ENCODE assay signal across 8 cellular contexts in the genomic region with DNA sequence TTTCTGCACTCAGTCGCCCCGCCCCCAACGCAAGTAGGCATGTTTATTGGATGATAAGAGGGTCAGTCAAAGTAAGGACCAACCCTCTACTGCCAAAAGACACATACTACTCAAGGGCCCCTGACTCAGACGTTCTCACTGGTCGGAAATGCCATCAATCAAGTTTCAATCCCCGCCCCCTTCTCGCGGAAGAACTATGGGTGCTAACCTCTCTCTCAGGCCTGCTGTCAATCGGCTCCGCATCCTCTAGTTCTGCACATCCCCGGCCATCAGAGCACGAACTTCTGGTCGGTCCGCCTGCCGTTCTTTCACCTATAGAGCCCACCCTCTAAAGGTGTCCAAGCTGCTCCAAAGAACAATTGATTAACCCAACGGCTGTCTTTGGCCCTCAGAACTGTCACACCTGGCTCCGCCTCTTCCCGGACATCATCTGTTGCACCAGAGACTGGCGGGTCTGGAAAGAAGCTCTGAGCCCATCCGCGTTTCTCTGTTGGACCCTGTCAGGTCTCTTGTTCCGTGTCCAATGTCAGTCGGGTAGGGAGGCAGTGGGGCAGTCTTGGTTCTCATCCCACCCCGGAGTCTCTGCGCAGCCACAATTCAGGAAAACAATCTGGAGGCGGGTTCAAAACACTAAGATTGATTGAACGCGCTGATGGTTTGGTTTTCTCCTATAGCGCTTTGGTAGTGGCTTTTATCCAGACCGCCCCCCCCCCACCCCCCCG. TPM values are rescaled to one million over a fixed set of nuclear protein-coding genes. Genes with fewer than 3 reads are reported as not detected.
A peak's percentile ranks its signal among the peaks of the same experiment; 100 is the strongest.
DNase-seq lines count a peak whose midpoint lies in the region; ATAC-seq lines count a peak whose summit lies in the region.

No MANE protein-coding gene starts in this region.

- H3K56ac ChIP-seq in mesendoderm (ENCODE audit: low read length): peak overlapping the region; percentile 73

- H3K9ac ChIP-seq in endocrine pancreas (ENCODE audit: control insufficient read depth, insufficient read depth, low read length) (peak overlapping the region; percentile 54), mesendoderm (ENCODE audit: low read length) (peak overlapping the region; percentile 63)

- no peak overlapping the region for H2BK5ac ChIP-seq in mesendoderm (ENCODE audit: low read length)

- H3K23ac ChIP-seq in mesendoderm (ENCODE audit: low read length): no peak overlapping the region

- peak overlapping the region; percentile 30 for H3K4me3 ChIP-seq in endocrine pancreas (ENCODE audit: control insufficient read depth, insufficient read depth, low read length)
- H3K4me3 ChIP-seq in mesendoderm (ENCODE audit: low read length): peak overlapping the region; percentile 60

- H3K27ac ChIP-seq in mesendoderm (ENCODE audit: low read depth, low read length): no peak overlapping the region

- no peak overlapping the region for H3K18ac ChIP-seq in mesendoderm (ENCODE audit: low read length)

- H4K8ac ChIP-seq in mesendoderm (ENCODE audit: low read depth, low read length): no peak overlapping the region

- no peaks in the 10 kb centered on the region for H3K79me1 ChIP-seq in mesendoderm (ENCODE audit: low read length)

- H3K9me3 ChIP-seq in endocrine pancreas (ENCODE audit: control insufficient read depth, low read length): no peaks in the 10 kb centered on the region

- H3K4me2 ChIP-seq in mesendoderm (ENCODE audit: low read length): peak overlapping the region; percentile 67

- no peaks in the 10 kb centered on the region for H3K79me2 ChIP-seq in mesendoderm (ENCODE audit: control insufficient read depth, insufficient read depth, low read length)

- H3K36me3 ChIP-seq in endocrine pancreas (ENCODE audit: control insufficient read depth, insufficient read depth, low read length) (no peaks in the 10 kb centered on the region), mesendoderm (ENCODE audit: control insufficient read depth, insufficient read depth, low read length) (no peaks in the 10 kb centered on the region)

- no peaks in the 10 kb centered on the region for H3K27me3 ChIP-seq in endocrine pancreas (ENCODE audit: control insufficient read depth, insufficient read depth, low read length)
- no peaks in the 10 kb centered on the region for H3K27me3 ChIP-seq in mesendoderm (ENCODE audit: insufficient read depth, low read length, poor library complexity)

- ATAC-seq in GM21360 (IDR thresholded peaks at IDR 0.05; ENCODE audit: unreplicated experiment): peak; percentile 92

- H4K5ac ChIP-seq in mesendoderm (ENCODE audit: low read length): no peak overlapping the region

- H2AK5ac ChIP-seq in mesendoderm (ENCODE audit: low read length): no peak overlapping the region

- WGBS in mesendoderm (ENCODE audit: extremely low coverage, insufficient coverage, low lambda C conversion rate): no CpG with 5 or more reads among the region's 31 CpGs

- H3K4me1 ChIP-seq in endocrine pancreas (ENCODE audit: control insufficient read depth, insufficient read depth, low read length): no peaks in the 10 kb centered on the region
- H3K4me1 ChIP-seq in mesendoderm (ENCODE audit: control insufficient read depth, low read depth, low read length): no peaks in the 10 kb centered on the region

- H2BK120ac ChIP-seq in mesendoderm (ENCODE audit: low read depth, low read length): no peak overlapping the region

- DNase-seq in COLO829 (ENCODE audit: low spot score): peak; percentile 93
- peak; percentile 95 for DNase-seq in HT-29 (ENCODE audit: low spot score)
- DNase-seq in NK-92 treated with Interleukin-12 subunit alpha and Interleukin-12 subunit beta, amount 100 ng/mL, for 24 hours (lab: John Stamatoyannopoulos, UW): peak; percentile 63
- peak; percentile 54 to 72 (median 62) for DNase-seq in activated CD8-positive, alpha-beta memory T cell treated with anti-CD3 and anti-CD28 coated beads for 48 hours (ENCODE audit: low read depth in 2 of 3, low spot score in 2 of 3)
- peak; percentile 98 for DNase-seq in mesendoderm
- peak; percentile 70 for DNase-seq in stimulated activated CD8-positive, alpha-beta memory T cell treated with anti-CD3 and anti-CD28 coated beads, Interleukin-12 subunit alpha, Interleukin-12 subunit beta, amount 100 ng/mL, for 4 hours (ENCODE audit: low read depth)

- H2BK15ac ChIP-seq in mesendoderm (replicated peaks; ENCODE audit: low read depth): no peak overlapping the region

- no peak overlapping the region for H3K4ac ChIP-seq in mesendoderm (ENCODE audit: low read depth, low read length)

RNA-seq across cellular contexts. Expression of a gene that starts 15.2 kb away (rescaled TPM):
- 164 and 196 TPM in 2 replicates for total RNA-seq in HT-29 (2014; rRNA removed; shearing (Covaris generic))
- 100 TPM for polyA plus RNA-seq in mesendoderm (2013, experiment 1 of 2)
- 101 TPM for polyA plus RNA-seq in mesendoderm (2013, experiment 2 of 2)

RNA-seq across cellular contexts. Expression of a gene that starts 15.7 kb away (rescaled TPM):
- total RNA-seq in HT-29 (2014; rRNA removed; shearing (Covaris generic)): 81.2 and 81.5 TPM in 2 replicates
- polyA plus RNA-seq in mesendoderm (2013, experiment 1 of 2): 49.5 TPM
- polyA plus RNA-seq in mesendoderm (2013, experiment 2 of 2): 49.6 TPM

RNA-seq across cellular contexts. Expression of a gene that starts 51.1 kb away (rescaled TPM):
- 0.05 TPM in 2 replicates for total RNA-seq in HT-29 (2014; rRNA removed; shearing (Covaris generic))
- 0.94 TPM for polyA plus RNA-seq in mesendoderm (2013, experiment 1 of 2)
- polyA plus RNA-seq in mesendoderm (2013, experiment 2 of 2): 1.1 TPM
